Comparison of ENCODE assay signal across 1 cellular context in the genomic region with DNA sequence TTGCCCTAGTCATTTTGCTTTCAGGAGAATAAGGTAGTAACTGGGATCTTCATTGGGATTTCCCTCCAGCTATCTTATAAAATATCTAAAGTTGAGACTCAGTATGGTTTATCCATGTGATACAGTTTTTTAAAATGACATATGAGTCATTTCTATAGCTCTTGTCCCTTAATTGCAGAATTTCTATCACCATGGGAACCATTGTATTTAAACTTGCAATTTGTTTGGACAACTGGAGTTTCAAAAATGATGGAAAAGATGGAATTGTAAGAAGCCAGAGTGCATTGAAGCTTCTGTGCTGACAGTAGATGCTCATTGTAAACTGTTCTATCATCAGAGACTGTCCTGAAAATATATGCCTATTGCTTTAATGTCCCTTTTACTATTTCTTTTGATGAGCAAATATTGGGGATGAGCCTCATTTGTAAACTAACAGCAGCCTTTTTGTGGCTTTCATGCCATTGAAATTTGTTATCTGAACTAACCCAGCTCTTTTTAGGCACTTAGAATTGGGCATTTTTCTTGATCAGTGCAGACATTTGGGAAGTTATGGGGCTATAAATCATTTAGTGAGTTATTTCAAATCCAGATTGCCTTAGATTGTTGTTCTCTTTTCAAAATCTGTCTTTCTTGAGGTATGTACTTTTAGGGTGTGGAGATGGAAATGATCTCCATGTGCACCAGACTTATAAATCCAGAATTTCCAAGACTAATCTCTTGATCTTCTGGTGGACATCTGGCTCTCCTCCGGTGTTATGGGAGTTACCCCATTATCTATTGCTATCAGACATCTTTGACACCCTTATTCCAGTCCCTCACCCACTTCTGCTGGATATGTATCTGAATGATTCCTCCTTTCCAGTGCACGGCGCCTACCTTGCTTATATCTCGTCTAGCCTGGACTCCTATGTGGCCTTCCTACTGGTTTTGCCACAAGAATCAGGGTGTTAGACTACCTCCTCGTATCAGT.
TF ChIP-seq lines count a peak whose summit lies in the region.

No MANE protein-coding gene starts in this region.

TF ChIP-seq in endothelial cell of umbilical vein, 7 proteins besides CTCF, POLR2A, EP300 and RAD21:
- TF ChIP-seq, protein P1, sequence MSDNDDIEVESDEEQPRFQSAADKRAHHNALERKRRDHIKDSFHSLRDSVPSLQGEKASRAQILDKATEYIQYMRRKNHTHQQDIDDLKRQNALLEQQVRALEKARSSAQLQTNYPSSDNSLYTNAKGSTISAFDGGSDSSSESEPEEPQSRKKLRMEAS (IDR thresholded peaks at IDR 0.05; ENCODE audit: insufficient read depth, insufficient read length), result no peak
- peak; percentile 20 for TF ChIP-seq FOS (IDR thresholded peaks at IDR 0.05; ENCODE audit: borderline replicate concordance, insufficient read depth, low read length)
